In the genomic region with DNA sequence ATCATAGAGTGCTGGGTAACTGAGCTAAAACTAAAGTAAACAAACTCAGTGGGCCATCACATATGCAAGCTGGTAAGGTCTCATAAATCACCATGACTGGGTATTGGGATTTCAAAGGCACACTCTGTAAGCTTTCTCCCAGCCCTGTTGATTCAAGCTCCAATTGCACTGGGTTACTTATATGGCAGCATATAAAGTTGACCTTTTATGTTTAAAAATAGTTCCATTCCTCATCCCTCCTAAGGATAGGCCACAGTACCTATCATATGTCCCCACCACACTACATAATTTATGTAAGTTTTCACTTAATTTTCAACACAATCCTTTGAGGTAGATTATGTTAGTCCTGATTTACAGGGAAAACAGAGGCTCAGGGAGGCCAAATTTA, we compare ENCODE assay signal across 14 cellular contexts.
A peak's percentile ranks its signal among the peaks of the same experiment; 100 is the strongest.
DNase-seq lines count a peak whose midpoint lies in the region; ATAC-seq and TF ChIP-seq lines count a peak whose summit lies in the region.
"Had no signal": no experiment of that assay in that cellular context is flagged by ENCODE, and none has a peak within 500 bp of the region (broad histone marks: within the 10 kb centered on the region; RNA-seq: fewer than 3 reads in every experiment).

No MANE protein-coding gene starts in this region.

- H3K27ac Mint-ChIP-seq in activated T-helper 2 cell treated with anti-CD3 and anti-CD28 coated beads, Interferon-gamma antibody, Interleukin-2, Interleukin-4, amounts not matched to agents 10 μg/mL and 5 μg/mL and 100 μg/mL, durations not matched to agents 14 hours and 24 hours and 36 hours = peak overlapping the region; percentile 93
- H3K27ac Mint-ChIP-seq: activated CD4-positive, alpha-beta T cell treated with anti-CD3 and anti-CD28 coated beads, Interleukin-2, amount 10 ng/mL, durations not matched to agents 7 days and 5 days had no signal

- H3K27me3 Mint-ChIP-seq in activated T-helper 2 cell treated with anti-CD3 and anti-CD28 coated beads, Interferon-gamma antibody, Interleukin-2, Interleukin-4, amounts not matched to agents 10 μg/mL and 5 μg/mL and 100 μg/mL, durations not matched to agents 14 hours and 24 hours and 36 hours (ENCODE audit: low read depth) = no peaks in the 10 kb centered on the region
- H3K27me3 Mint-ChIP-seq: activated CD4-positive, alpha-beta T cell treated with anti-CD3 and anti-CD28 coated beads, Interleukin-2, amount 10 ng/mL, durations not matched to agents 7 days and 5 days; T-cell had no signal

- H3K4me1 ChIP-seq in skeletal muscle tissue (ENCODE audit: control insufficient read depth in 3 of 3, insufficient read depth in 3 of 3, low read length in 3 of 3) = peaks cover 20 to 34% (median 23%) of the 10 kb centered on the region in 3 donors
- H3K4me1 ChIP-seq: foreskin keratinocyte, HAP-1 had no signal

- no peaks in the 10 kb centered on the region for H3K27me3 ChIP-seq in skeletal muscle tissue (ENCODE audit: control insufficient read depth in 3 of 3, insufficient read depth in 3 of 3, low read length in 3 of 3)
- H3K27me3 ChIP-seq: foreskin keratinocyte had no signal

- peaks cover 0 to 6% (median 0%) of the 10 kb centered on the region in 3 donors for H3K36me3 ChIP-seq in skeletal muscle tissue (ENCODE audit: control insufficient read depth in 3 of 3, insufficient read depth in 3 of 3, low read length in 3 of 3)
- H3K36me3 ChIP-seq: HAP-1 had no signal

- ATAC-seq in SK-N-SH treated with all-trans-retinoic acid at 6 μM for 48 hours = no peak

- H3K9ac ChIP-seq in skeletal muscle tissue (ENCODE audit: low read depth in 1 of 3, low read length in 3 of 3) = no peak overlapping the region

- intact Hi-C loops in activated T-helper 2 cell treated with anti-CD3 and anti-CD28 coated beads, Interferon-gamma antibody, Interleukin-2, Interleukin-4, amounts not matched to agents 10 μg/mL and 5 μg/mL and 100 μg/mL, durations not matched to agents 14 hours and 24 hours and 36 hours (cut with micrococcal nuclease) = loop anchor here (2.0 kb wide), 1 partner anchor 78 kb away; no protein-coding TSS in a partner anchor

- no peak overlapping the region for H3K4me3 ChIP-seq in skeletal muscle tissue (ENCODE audit: low read length in 3 of 3)
- H3K4me3 ChIP-seq: HAP-1 had no signal

- H3K4me3 Mint-ChIP-seq in activated T-helper 2 cell treated with anti-CD3 and anti-CD28 coated beads, Interferon-gamma antibody, Interleukin-2, Interleukin-4, amounts not matched to agents 10 μg/mL and 5 μg/mL and 100 μg/mL, durations not matched to agents 14 hours and 24 hours and 36 hours (ENCODE audit: low read depth) = no peak overlapping the region
- H3K4me3 Mint-ChIP-seq: activated CD4-positive, alpha-beta T cell treated with anti-CD3 and anti-CD28 coated beads, Interleukin-2, amount 10 ng/mL, durations not matched to agents 7 days and 5 days had no signal

- H3K9me3 ChIP-seq in skeletal muscle tissue (ENCODE audit: control insufficient read depth in 3 of 3, low read length in 3 of 3) = no peaks in the 10 kb centered on the region
- H3K9me3 ChIP-seq: HAP-1 had no signal

- H3K27ac ChIP-seq in skeletal muscle tissue (ENCODE audit: low read depth, low read length) = peak overlapping the region; percentile 66
- H3K27ac ChIP-seq: 22Rv1, foreskin keratinocyte had no signal

- peaks cover 16% of the 10 kb centered on the region for H3K9me3 Mint-ChIP-seq in activated T-helper 2 cell treated with anti-CD3 and anti-CD28 coated beads, Interferon-gamma antibody, Interleukin-2, Interleukin-4, amounts not matched to agents 10 μg/mL and 5 μg/mL and 100 μg/mL, durations not matched to agents 14 hours and 24 hours and 36 hours

- H3K36me3 Mint-ChIP-seq in activated T-helper 2 cell treated with anti-CD3 and anti-CD28 coated beads, Interferon-gamma antibody, Interleukin-2, Interleukin-4, amounts not matched to agents 10 μg/mL and 5 μg/mL and 100 μg/mL, durations not matched to agents 14 hours and 24 hours and 36 hours (ENCODE audit: low read depth) = peaks cover 85% of the 10 kb centered on the region

- H3K4me1 Mint-ChIP-seq in activated T-helper 2 cell treated with anti-CD3 and anti-CD28 coated beads, Interferon-gamma antibody, Interleukin-2, Interleukin-4, amounts not matched to agents 10 μg/mL and 5 μg/mL and 100 μg/mL, durations not matched to agents 14 hours and 24 hours and 36 hours (ENCODE audit: low read depth) = peaks cover 60% of the 10 kb centered on the region

- DNase-seq in DMS 273 (lab: John Stamatoyannopoulos, UW; ENCODE audit: unreplicated experiment) (peak; percentile 40), DMS 273 treated with DMSO at 0.1 percent for 48 hours (lab: John Stamatoyannopoulos, UW) (no peak), NCI-H2029 (lab: John Stamatoyannopoulos, UW) (peak; percentile 53)
- no peak for DNase-seq in activated T-helper 2 cell treated with anti-CD3 and anti-CD28 coated beads, Interferon-gamma antibody, Interleukin-2, Interleukin-4, amounts not matched to agents 10 μg/mL and 5 μg/mL and 100 μg/mL, durations not matched to agents 14 hours and 24 hours and 36 hours (ENCODE audit: low spot score)
- no peak for DNase-seq in activated effector memory CD4-positive, alpha-beta T cell treated with Interleukin-2 at 50 U/mL for 16 hours
- DNase-seq in activated CD8-positive, alpha-beta memory T cell treated with anti-CD3 and anti-CD28 coated beads, Interleukin-2, amount 50 U/mL, for 48 hours = no peak
- DNase-seq: activated CD4-positive, alpha-beta T cell treated with anti-CD3 and anti-CD28 coated beads, Interleukin-2, amount 10 ng/mL, durations not matched to agents 7 days and 5 days; stimulated activated naive CD4-positive, alpha-beta T cell had no signal

TF ChIP-seq in SK-N-SH treated with all-trans-retinoic acid at 6 μM for 48 hours, 23 proteins besides CTCF, POLR2A, EP300 and RAD21 (continues in another document):
- TF ChIP-seq ZFP30 (CRISPR knock-in tag; IDR thresholded peaks at IDR 0.05) = no peak
- TF ChIP-seq ZNF70 (CRISPR knock-in tag; IDR thresholded peaks at IDR 0.05) = no peak
- TF ChIP-seq ARNTL (CRISPR knock-in tag; IDR thresholded peaks at IDR 0.05; ENCODE audit: borderline replicate concordance, low read depth) = no peak
- TF ChIP-seq, protein P1, sequence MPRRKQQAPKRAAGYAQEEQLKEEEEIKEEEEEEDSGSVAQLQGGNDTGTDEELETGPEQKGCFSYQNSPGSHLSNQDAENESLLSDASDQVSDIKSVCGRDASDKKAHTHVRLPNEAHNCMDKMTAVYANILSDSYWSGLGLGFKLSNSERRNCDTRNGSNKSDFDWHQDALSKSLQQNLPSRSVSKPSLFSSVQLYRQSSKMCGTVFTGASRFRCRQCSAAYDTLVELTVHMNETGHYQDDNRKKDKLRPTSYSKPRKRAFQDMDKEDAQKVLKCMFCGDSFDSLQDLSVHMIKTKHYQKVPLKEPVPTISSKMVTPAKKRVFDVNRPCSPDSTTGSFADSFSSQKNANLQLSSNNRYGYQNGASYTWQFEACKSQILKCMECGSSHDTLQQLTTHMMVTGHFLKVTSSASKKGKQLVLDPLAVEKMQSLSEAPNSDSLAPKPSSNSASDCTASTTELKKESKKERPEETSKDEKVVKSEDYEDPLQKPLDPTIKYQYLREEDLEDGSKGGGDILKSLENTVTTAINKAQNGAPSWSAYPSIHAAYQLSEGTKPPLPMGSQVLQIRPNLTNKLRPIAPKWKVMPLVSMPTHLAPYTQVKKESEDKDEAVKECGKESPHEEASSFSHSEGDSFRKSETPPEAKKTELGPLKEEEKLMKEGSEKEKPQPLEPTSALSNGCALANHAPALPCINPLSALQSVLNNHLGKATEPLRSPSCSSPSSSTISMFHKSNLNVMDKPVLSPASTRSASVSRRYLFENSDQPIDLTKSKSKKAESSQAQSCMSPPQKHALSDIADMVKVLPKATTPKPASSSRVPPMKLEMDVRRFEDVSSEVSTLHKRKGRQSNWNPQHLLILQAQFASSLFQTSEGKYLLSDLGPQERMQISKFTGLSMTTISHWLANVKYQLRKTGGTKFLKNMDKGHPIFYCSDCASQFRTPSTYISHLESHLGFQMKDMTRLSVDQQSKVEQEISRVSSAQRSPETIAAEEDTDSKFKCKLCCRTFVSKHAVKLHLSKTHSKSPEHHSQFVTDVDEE (CRISPR knock-in tag; IDR thresholded peaks at IDR 0.05) = no peak
- TF ChIP-seq, protein P2, sequence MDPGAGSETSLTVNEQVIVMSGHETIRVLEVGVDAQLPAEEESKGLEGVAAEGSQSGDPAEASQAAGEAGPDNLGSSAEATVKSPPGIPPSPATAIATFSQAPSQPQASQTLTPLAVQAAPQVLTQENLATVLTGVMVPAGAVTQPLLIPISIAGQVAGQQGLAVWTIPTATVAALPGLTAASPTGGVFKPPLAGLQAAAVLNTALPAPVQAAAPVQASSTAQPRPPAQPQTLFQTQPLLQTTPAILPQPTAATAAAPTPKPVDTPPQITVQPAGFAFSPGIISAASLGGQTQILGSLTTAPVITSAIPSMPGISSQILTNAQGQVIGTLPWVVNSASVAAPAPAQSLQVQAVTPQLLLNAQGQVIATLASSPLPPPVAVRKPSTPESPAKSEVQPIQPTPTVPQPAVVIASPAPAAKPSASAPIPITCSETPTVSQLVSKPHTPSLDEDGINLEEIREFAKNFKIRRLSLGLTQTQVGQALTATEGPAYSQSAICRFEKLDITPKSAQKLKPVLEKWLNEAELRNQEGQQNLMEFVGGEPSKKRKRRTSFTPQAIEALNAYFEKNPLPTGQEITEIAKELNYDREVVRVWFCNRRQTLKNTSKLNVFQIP (CRISPR knock-in tag; IDR thresholded peaks at IDR 0.05; ENCODE audit: borderline replicate concordance, low read depth) = no peak
- TF ChIP-seq SNAI2 (CRISPR knock-in tag; IDR thresholded peaks at IDR 0.05) = no peak
- TF ChIP-seq, protein P3, sequence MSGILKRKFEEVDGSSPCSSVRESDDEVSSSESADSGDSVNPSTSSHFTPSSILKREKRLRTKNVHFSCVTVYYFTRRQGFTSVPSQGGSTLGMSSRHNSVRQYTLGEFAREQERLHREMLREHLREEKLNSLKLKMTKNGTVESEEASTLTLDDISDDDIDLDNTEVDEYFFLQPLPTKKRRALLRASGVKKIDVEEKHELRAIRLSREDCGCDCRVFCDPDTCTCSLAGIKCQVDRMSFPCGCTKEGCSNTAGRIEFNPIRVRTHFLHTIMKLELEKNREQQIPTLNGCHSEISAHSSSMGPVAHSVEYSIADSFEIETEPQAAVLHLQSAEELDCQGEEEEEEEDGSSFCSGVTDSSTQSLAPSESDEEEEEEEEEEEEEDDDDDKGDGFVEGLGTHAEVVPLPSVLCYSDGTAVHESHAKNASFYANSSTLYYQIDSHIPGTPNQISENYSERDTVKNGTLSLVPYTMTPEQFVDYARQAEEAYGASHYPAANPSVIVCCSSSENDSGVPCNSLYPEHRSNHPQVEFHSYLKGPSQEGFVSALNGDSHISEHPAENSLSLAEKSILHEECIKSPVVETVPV (CRISPR knock-in tag; IDR thresholded peaks at IDR 0.05) = no peak
- no peak for TF ChIP-seq RARB (CRISPR knock-in tag; IDR thresholded peaks at IDR 0.05)
- no peak for TF ChIP-seq BACH2 (CRISPR knock-in tag; IDR thresholded peaks at IDR 0.05; ENCODE audit: borderline replicate concordance)
- TF ChIP-seq ZNF8 (CRISPR knock-in tag; IDR thresholded peaks at IDR 0.05) = no peak
- no peak for TF ChIP-seq GLIS3 (CRISPR knock-in tag; IDR thresholded peaks at IDR 0.05)
- TF ChIP-seq TOX (CRISPR knock-in tag; IDR thresholded peaks at IDR 0.05; ENCODE audit: borderline replicate concordance) = no peak
- no peak for TF ChIP-seq TCF4 (CRISPR knock-in tag; IDR thresholded peaks at IDR 0.05; ENCODE audit: borderline replicate concordance)

Comparison
In these comparisons a context has a peak if more than half of its experiments do, and no peak if none do; other contexts are left out.
1. DNase-seq: peak in DMS 273 (single experiment) and NCI-H2029 (single experiment); none in DMS 273 treated with DMSO at 0.1 percent for 48 hours (single experiment), activated T-helper 2 cell treated with anti-CD3 and anti-CD28 coated beads, Interferon-gamma antibody, Interleukin-2, Interleukin-4, amounts not matched to agents 10 μg/mL and 5 μg/mL and 100 μg/mL, durations not matched to agents 14 hours and 24 hours and 36 hours (single experiment), activated effector memory CD4-positive, alpha-beta T cell treated with Interleukin-2 at 50 U/mL for 16 hours (single experiment) and activated CD8-positive, alpha-beta memory T cell treated with anti-CD3 and anti-CD28 coated beads, Interleukin-2, amount 50 U/mL, for 48 hours (single experiment).